2 cellular contexts compared by ENCODE assay signal in the genomic region with DNA sequence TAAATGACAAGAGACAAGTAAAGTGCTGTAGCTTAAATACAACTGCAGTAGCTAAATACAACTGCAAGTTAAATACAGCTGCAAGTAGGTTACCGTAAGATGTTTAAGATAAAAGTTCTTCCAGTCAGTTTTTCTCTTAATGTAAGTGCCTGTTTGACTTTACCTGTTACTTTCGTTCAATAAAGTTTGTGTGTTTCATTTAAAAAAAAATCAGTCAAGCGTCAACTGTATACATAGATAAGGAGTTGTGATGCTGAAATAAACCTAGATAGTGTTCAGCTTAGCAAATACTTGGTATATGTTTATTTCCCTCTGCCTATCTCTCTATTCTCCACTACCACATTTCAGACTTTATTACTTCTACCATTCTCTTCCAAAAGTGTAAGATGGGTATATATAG.
A peak's percentile ranks its signal among the peaks of the same experiment; 100 is the strongest.
TF ChIP-seq lines count a peak whose summit lies in the region.

No MANE protein-coding gene starts in this region.

TF ChIP-seq in GM12878, 131 proteins besides CTCF, POLR2A, EP300 and RAD21:
- TF ChIP-seq, protein P1, sequence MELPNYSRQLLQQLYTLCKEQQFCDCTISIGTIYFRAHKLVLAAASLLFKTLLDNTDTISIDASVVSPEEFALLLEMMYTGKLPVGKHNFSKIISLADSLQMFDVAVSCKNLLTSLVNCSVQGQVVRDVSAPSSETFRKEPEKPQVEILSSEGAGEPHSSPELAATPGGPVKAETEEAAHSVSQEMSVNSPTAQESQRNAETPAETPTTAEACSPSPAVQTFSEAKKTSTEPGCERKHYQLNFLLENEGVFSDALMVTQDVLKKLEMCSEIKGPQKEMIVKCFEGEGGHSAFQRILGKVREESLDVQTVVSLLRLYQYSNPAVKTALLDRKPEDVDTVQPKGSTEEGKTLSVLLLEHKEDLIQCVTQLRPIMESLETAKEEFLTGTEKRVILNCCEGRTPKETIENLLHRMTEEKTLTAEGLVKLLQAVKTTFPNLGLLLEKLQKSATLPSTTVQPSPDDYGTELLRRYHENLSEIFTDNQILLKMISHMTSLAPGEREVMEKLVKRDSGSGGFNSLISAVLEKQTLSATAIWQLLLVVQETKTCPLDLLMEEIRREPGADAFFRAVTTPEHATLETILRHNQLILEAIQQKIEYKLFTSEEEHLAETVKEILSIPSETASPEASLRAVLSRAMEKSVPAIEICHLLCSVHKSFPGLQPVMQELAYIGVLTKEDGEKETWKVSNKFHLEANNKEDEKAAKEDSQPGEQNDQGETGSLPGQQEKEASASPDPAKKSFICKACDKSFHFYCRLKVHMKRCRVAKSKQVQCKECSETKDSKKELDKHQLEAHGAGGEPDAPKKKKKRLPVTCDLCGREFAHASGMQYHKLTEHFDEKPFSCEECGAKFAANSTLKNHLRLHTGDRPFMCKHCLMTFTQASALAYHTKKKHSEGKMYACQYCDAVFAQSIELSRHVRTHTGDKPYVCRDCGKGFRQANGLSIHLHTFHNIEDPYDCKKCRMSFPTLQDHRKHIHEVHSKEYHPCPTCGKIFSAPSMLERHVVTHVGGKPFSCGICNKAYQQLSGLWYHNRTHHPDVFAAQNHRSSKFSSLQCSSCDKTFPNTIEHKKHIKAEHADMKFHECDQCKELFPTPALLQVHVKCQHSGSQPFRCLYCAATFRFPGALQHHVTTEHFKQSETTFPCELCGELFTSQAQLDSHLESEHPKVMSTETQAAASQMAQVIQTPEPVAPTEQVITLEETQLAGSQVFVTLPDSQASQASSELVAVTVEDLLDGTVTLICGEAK (IDR thresholded peaks at IDR 0.05; ENCODE audit: borderline replicate concordance) = peak; percentile 64; the same call in 1 of the 2 replicates
- no peak for TF ChIP-seq EZH2 (IDR thresholded peaks at IDR 0.05; ENCODE audit: borderline replicate concordance, control insufficient read depth, low read depth, low read length)

TF ChIP-seq in K562, 482 proteins besides CTCF, POLR2A, EP300 and RAD21 (continued from another document):
- TF ChIP-seq, protein P2, sequence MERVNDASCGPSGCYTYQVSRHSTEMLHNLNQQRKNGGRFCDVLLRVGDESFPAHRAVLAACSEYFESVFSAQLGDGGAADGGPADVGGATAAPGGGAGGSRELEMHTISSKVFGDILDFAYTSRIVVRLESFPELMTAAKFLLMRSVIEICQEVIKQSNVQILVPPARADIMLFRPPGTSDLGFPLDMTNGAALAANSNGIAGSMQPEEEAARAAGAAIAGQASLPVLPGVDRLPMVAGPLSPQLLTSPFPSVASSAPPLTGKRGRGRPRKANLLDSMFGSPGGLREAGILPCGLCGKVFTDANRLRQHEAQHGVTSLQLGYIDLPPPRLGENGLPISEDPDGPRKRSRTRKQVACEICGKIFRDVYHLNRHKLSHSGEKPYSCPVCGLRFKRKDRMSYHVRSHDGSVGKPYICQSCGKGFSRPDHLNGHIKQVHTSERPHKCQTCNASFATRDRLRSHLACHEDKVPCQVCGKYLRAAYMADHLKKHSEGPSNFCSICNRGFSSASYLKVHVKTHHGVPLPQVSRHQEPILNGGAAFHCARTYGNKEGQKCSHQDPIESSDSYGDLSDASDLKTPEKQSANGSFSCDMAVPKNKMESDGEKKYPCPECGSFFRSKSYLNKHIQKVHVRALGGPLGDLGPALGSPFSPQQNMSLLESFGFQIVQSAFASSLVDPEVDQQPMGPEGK (CRISPR knock-in tag; IDR thresholded peaks at IDR 0.05; ENCODE audit: borderline replicate concordance) = no peak
- TF ChIP-seq ZNF644 (tag; IDR thresholded peaks at IDR 0.05; ENCODE audit: low read depth) = no peak
- no peak for TF ChIP-seq THRAP3 (IDR thresholded peaks at IDR 0.05; ENCODE audit: borderline replicate concordance)
- TF ChIP-seq NFIC (IDR thresholded peaks at IDR 0.05) = no peak
- TF ChIP-seq, protein P1 (IDR thresholded peaks at IDR 0.05) = peak; percentile 78
- TF ChIP-seq, protein P1 (CRISPR knock-in tag; IDR thresholded peaks at IDR 0.05) = no peak
- TF ChIP-seq, protein P3, sequence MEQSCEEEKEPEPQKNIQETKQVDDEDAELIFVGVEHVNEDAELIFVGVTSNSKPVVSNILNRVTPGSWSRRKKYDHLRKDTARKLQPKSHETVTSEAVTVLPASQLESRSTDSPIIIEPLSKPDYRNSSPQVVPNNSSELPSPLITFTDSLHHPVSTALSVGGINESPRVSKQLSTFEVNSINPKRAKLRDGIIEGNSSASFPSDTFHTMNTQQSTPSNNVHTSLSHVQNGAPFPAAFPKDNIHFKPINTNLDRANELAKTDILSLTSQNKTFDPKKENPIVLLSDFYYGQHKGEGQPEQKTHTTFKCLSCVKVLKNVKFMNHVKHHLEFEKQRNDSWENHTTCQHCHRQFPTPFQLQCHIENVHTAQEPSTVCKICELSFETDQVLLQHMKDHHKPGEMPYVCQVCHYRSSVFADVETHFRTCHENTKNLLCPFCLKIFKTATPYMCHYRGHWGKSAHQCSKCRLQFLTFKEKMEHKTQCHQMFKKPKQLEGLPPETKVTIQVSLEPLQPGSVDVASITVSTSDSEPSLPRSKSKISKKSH (CRISPR knock-in tag; IDR thresholded peaks at IDR 0.05) = no peak
- TF ChIP-seq KAT8 (IDR thresholded peaks at IDR 0.05; ENCODE audit: low read depth) = no peak
- TF ChIP-seq, protein P4, sequence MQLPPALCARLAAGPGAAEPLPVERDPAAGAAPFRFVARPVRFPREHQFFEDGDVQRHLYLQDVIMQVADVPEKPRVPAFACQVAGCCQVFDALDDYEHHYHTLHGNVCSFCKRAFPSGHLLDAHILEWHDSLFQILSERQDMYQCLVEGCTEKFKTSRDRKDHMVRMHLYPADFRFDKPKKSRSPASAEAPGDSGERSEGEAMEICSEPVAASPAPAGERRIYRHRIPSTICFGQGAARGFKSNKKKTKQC (CRISPR knock-in tag; IDR thresholded peaks at IDR 0.05) = no peak
- TF ChIP-seq ZKSCAN8 (CRISPR knock-in tag; IDR thresholded peaks at IDR 0.05) = peak; percentile 83; the same call in 1 of the 2 replicates
